Comparison of ENCODE assay signal across 1 cellular context in the genomic region with DNA sequence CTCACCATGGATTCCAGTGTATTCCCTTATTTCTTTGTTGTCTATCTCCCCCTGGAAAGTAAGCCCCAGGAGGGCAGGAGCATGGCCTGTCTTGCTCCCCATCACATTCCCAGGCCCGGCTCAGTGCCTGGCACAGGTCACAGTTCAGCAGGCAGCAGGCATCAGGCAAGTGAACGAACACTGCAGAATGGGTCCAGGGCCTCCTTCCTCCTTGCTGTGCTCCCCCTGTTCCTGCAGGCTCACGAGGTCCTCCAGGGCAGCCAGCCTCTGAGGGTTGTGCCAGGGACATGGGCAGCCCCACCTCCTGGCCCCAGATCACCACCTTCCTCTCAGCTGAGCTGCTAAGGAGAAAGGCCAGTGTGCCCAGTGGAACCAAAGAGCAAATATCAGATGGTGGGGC.
TF ChIP-seq lines count a peak whose summit lies in the region.

No MANE protein-coding gene starts in this region.

TF ChIP-seq in GM12878, 131 proteins besides CTCF, POLR2A, EP300 and RAD21:
- TF ChIP-seq POLR2AphosphoS2 (IDR thresholded peaks at IDR 0.05; ENCODE audit: low read depth, low read length), result no peak
- TF ChIP-seq, protein P1, sequence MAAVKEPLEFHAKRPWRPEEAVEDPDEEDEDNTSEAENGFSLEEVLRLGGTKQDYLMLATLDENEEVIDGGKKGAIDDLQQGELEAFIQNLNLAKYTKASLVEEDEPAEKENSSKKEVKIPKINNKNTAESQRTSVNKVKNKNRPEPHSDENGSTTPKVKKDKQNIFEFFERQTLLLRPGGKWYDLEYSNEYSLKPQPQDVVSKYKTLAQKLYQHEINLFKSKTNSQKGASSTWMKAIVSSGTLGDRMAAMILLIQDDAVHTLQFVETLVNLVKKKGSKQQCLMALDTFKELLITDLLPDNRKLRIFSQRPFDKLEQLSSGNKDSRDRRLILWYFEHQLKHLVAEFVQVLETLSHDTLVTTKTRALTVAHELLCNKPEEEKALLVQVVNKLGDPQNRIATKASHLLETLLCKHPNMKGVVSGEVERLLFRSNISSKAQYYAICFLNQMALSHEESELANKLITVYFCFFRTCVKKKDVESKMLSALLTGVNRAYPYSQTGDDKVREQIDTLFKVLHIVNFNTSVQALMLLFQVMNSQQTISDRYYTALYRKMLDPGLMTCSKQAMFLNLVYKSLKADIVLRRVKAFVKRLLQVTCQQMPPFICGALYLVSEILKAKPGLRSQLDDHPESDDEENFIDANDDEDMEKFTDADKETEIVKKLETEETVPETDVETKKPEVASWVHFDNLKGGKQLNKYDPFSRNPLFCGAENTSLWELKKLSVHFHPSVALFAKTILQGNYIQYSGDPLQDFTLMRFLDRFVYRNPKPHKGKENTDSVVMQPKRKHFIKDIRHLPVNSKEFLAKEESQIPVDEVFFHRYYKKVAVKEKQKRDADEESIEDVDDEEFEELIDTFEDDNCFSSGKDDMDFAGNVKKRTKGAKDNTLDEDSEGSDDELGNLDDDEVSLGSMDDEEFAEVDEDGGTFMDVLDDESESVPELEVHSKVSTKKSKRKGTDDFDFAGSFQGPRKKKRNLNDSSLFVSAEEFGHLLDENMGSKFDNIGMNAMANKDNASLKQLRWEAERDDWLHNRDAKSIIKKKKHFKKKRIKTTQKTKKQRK (IDR thresholded peaks at IDR 0.05; ENCODE audit: low read depth, low read length), result no peak
- TF ChIP-seq STAT1 (conservative IDR thresholded peaks at IDR 0.05), result no peak
- no peak for TF ChIP-seq GATAD2B (conservative IDR thresholded peaks at IDR 0.05; ENCODE audit: low read depth)
- TF ChIP-seq NBN (IDR thresholded peaks at IDR 0.05), result no peak
- TF ChIP-seq MTA3 (IDR thresholded peaks at IDR 0.05; ENCODE audit: borderline replicate concordance, low read length), result no peak
- no peak for TF ChIP-seq RCOR1 (conservative IDR thresholded peaks at IDR 0.05; ENCODE audit: low read depth, low read length)
- no peak for TF ChIP-seq MTA2 (IDR thresholded peaks at IDR 0.05; ENCODE audit: low read depth)
- no peak for TF ChIP-seq TCF7 (IDR thresholded peaks at IDR 0.05; ENCODE audit: borderline replicate concordance)
- no peak for TF ChIP-seq SIX5 (IDR thresholded peaks at IDR 0.05; ENCODE audit: low read depth, low read length, severe bottlenecking)
- no peak for TF ChIP-seq NFIC (IDR thresholded peaks at IDR 0.05; ENCODE audit: low read depth, low read length)
- TF ChIP-seq, protein P2, sequence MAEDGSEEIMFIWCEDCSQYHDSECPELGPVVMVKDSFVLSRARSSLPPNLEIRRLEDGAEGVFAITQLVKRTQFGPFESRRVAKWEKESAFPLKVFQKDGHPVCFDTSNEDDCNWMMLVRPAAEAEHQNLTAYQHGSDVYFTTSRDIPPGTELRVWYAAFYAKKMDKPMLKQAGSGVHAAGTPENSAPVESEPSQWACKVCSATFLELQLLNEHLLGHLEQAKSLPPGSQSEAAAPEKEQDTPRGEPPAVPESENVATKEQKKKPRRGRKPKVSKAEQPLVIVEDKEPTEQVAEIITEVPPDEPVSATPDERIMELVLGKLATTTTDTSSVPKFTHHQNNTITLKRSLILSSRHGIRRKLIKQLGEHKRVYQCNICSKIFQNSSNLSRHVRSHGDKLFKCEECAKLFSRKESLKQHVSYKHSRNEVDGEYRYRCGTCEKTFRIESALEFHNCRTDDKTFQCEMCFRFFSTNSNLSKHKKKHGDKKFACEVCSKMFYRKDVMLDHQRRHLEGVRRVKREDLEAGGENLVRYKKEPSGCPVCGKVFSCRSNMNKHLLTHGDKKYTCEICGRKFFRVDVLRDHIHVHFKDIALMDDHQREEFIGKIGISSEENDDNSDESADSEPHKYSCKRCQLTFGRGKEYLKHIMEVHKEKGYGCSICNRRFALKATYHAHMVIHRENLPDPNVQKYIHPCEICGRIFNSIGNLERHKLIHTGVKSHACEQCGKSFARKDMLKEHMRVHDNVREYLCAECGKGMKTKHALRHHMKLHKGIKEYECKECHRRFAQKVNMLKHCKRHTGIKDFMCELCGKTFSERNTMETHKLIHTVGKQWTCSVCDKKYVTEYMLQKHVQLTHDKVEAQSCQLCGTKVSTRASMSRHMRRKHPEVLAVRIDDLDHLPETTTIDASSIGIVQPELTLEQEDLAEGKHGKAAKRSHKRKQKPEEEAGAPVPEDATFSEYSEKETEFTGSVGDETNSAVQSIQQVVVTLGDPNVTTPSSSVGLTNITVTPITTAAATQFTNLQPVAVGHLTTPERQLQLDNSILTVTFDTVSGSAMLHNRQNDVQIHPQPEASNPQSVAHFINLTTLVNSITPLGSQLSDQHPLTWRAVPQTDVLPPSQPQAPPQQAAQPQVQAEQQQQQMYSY (CRISPR knock-in tag; IDR thresholded peaks at IDR 0.05), result no peak
- TF ChIP-seq, protein P3, sequence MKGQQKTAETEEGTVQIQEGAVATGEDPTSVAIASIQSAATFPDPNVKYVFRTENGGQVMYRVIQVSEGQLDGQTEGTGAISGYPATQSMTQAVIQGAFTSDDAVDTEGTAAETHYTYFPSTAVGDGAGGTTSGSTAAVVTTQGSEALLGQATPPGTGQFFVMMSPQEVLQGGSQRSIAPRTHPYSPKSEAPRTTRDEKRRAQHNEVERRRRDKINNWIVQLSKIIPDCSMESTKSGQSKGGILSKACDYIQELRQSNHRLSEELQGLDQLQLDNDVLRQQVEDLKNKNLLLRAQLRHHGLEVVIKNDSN (IDR thresholded peaks at IDR 0.05; ENCODE audit: borderline replicate concordance, extremely low read length, insufficient read depth, low read depth, low read length), result no peak
- TF ChIP-seq, protein P4, sequence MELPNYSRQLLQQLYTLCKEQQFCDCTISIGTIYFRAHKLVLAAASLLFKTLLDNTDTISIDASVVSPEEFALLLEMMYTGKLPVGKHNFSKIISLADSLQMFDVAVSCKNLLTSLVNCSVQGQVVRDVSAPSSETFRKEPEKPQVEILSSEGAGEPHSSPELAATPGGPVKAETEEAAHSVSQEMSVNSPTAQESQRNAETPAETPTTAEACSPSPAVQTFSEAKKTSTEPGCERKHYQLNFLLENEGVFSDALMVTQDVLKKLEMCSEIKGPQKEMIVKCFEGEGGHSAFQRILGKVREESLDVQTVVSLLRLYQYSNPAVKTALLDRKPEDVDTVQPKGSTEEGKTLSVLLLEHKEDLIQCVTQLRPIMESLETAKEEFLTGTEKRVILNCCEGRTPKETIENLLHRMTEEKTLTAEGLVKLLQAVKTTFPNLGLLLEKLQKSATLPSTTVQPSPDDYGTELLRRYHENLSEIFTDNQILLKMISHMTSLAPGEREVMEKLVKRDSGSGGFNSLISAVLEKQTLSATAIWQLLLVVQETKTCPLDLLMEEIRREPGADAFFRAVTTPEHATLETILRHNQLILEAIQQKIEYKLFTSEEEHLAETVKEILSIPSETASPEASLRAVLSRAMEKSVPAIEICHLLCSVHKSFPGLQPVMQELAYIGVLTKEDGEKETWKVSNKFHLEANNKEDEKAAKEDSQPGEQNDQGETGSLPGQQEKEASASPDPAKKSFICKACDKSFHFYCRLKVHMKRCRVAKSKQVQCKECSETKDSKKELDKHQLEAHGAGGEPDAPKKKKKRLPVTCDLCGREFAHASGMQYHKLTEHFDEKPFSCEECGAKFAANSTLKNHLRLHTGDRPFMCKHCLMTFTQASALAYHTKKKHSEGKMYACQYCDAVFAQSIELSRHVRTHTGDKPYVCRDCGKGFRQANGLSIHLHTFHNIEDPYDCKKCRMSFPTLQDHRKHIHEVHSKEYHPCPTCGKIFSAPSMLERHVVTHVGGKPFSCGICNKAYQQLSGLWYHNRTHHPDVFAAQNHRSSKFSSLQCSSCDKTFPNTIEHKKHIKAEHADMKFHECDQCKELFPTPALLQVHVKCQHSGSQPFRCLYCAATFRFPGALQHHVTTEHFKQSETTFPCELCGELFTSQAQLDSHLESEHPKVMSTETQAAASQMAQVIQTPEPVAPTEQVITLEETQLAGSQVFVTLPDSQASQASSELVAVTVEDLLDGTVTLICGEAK (IDR thresholded peaks at IDR 0.05; ENCODE audit: borderline replicate concordance), result no peak
- TF ChIP-seq, protein P5, sequence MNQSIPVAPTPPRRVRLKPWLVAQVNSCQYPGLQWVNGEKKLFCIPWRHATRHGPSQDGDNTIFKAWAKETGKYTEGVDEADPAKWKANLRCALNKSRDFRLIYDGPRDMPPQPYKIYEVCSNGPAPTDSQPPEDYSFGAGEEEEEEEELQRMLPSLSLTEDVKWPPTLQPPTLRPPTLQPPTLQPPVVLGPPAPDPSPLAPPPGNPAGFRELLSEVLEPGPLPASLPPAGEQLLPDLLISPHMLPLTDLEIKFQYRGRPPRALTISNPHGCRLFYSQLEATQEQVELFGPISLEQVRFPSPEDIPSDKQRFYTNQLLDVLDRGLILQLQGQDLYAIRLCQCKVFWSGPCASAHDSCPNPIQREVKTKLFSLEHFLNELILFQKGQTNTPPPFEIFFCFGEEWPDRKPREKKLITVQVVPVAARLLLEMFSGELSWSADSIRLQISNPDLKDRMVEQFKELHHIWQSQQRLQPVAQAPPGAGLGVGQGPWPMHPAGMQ (IDR thresholded peaks at IDR 0.05; ENCODE audit: borderline replicate concordance), result no peak
- TF ChIP-seq, protein P6, sequence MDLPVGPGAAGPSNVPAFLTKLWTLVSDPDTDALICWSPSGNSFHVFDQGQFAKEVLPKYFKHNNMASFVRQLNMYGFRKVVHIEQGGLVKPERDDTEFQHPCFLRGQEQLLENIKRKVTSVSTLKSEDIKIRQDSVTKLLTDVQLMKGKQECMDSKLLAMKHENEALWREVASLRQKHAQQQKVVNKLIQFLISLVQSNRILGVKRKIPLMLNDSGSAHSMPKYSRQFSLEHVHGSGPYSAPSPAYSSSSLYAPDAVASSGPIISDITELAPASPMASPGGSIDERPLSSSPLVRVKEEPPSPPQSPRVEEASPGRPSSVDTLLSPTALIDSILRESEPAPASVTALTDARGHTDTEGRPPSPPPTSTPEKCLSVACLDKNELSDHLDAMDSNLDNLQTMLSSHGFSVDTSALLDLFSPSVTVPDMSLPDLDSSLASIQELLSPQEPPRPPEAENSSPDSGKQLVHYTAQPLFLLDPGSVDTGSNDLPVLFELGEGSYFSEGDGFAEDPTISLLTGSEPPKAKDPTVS (IDR thresholded peaks at IDR 0.05; ENCODE audit: low read depth, low read length), result no peak
- no peak for TF ChIP-seq ETV6 (conservative IDR thresholded peaks at IDR 0.05 in 1 of 2, IDR thresholded peaks at IDR 0.05 in 1 of 2; ENCODE audit: borderline replicate concordance in 1 of 2, low read depth in 1 of 2)
- TF ChIP-seq, protein P7, sequence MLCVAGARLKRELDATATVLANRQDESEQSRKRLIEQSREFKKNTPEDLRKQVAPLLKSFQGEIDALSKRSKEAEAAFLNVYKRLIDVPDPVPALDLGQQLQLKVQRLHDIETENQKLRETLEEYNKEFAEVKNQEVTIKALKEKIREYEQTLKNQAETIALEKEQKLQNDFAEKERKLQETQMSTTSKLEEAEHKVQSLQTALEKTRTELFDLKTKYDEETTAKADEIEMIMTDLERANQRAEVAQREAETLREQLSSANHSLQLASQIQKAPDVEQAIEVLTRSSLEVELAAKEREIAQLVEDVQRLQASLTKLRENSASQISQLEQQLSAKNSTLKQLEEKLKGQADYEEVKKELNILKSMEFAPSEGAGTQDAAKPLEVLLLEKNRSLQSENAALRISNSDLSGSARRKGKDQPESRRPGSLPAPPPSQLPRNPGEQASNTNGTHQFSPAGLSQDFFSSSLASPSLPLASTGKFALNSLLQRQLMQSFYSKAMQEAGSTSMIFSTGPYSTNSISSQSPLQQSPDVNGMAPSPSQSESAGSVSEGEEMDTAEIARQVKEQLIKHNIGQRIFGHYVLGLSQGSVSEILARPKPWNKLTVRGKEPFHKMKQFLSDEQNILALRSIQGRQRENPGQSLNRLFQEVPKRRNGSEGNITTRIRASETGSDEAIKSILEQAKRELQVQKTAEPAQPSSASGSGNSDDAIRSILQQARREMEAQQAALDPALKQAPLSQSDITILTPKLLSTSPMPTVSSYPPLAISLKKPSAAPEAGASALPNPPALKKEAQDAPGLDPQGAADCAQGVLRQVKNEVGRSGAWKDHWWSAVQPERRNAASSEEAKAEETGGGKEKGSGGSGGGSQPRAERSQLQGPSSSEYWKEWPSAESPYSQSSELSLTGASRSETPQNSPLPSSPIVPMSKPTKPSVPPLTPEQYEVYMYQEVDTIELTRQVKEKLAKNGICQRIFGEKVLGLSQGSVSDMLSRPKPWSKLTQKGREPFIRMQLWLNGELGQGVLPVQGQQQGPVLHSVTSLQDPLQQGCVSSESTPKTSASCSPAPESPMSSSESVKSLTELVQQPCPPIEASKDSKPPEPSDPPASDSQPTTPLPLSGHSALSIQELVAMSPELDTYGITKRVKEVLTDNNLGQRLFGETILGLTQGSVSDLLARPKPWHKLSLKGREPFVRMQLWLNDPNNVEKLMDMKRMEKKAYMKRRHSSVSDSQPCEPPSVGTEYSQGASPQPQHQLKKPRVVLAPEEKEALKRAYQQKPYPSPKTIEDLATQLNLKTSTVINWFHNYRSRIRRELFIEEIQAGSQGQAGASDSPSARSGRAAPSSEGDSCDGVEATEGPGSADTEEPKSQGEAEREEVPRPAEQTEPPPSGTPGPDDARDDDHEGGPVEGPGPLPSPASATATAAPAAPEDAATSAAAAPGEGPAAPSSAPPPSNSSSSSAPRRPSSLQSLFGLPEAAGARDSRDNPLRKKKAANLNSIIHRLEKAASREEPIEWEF (IDR thresholded peaks at IDR 0.05; ENCODE audit: insufficient replicate concordance, low read depth, low read length), result no peak
